In the genomic region with DNA sequence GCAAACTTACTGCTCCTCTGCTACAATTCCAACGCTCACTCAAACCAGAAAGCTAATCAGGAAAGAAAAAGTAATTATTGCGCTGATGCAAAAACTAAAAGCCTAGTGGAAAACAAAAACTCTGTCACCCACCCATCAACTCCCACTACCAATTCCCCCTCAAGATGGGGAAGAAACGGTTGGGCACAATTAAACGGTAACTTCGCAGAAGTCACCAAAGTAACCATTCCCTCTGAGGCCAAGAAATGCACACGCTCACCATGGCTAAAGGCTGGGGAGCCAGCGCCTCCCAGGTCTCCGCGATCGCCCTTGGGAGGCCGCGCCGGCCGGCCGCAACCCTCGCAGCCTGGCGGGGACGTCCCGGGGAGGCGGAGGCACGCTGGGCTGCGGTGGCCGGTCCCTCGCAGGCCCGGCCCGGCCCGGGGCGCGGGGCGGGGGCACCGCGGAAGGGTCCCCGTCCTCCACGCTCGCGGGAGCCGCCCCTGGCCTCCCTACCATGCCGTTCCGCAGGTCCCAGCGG, we compare ENCODE assay signal across 8 cellular contexts. TPM values are rescaled to one million over a fixed set of nuclear protein-coding genes. Genes with fewer than 3 reads are reported as not detected.
DNase-seq lines count a peak whose midpoint lies in the region; ATAC-seq and TF ChIP-seq lines count a peak whose summit lies in the region.

No MANE protein-coding gene starts in this region.

- intact Hi-C loops in activated CD4-positive, alpha-beta memory T cell treated with anti-CD3 and anti-CD28 coated beads for 36 hours (cut with micrococcal nuclease), result loop anchor here (1.0 to 10.0 kb wide), 5 partner anchors 46 to 598 kb away; a partner anchor contains a TSS

- peaks cover 12% of the 10 kb centered on the region for H3K4me1 ChIP-seq in CD8-positive, alpha-beta memory T cell (ENCODE audit: insufficient read depth, low read length)

- peak; percentile 35 for ATAC-seq in GM19397 (IDR thresholded peaks at IDR 0.05; ENCODE audit: unreplicated experiment)
- peak; percentile 35 for ATAC-seq in HG03520 (IDR thresholded peaks at IDR 0.05; ENCODE audit: unreplicated experiment)
- peak; percentile 29 for ATAC-seq in omental fat pad (ENCODE audit: low FRiP score)

- POLR2A ChIA-PET in CD8-positive, alpha-beta memory T cell (lab: Charles Lee), result interaction anchor here (0.5 to 1.4 kb wide), 5 partner anchors 31 to 679 kb away, joined by 3 to 5 read pairs (median 3); a partner anchor contains a TSS
- POLR2A ChIA-PET in activated CD4-positive, alpha-beta memory T cell treated with anti-CD3 and anti-CD28 coated beads for 36 hours (lab: Charles Lee), result interaction anchor here (0.9 kb wide), 1 partner anchor 47 kb away, joined by 3 read pairs; no protein-coding TSS in a partner anchor

- peaks cover 0 to 33% (median 3%) of the 10 kb centered on the region in 3 donors for H3K36me3 Mint-ChIP-seq in CD8-positive, alpha-beta memory T cell
- peaks cover 22% of the 10 kb centered on the region for H3K36me3 Mint-ChIP-seq in activated CD4-positive, alpha-beta memory T cell treated with anti-CD3 and anti-CD28 coated beads for 36 hours

- no peak for TF ChIP-seq CTCF in omental fat pad (IDR thresholded peaks at IDR 0.05)

- no peaks in the 10 kb centered on the region for H3K36me3 ChIP-seq in CD8-positive, alpha-beta memory T cell (ENCODE audit: insufficient read depth, low read length)

- DNase-seq in CD8-positive, alpha-beta memory T cell, result no peak
- no peak for DNase-seq in activated CD4-positive, alpha-beta memory T cell treated with anti-CD3 and anti-CD28 coated beads for 36 hours
- DNase-seq in globus pallidus (ENCODE audit: low spot score), result peak; percentile 61
- DNase-seq in omental fat pad (ENCODE audit: low spot score), result no peak
- DNase-seq in NCI-H774 (lab: John Stamatoyannopoulos, UW), result no peak
- no peak for DNase-seq in SIG-M5 (lab: John Stamatoyannopoulos, UW)

- H3K27ac ChIP-seq in CD8-positive, alpha-beta memory T cell (ENCODE audit: low read depth, low read length), result peak overlapping the region; percentile 97

- peak overlapping the region; percentile 84 to 100 (median 98) for H3K27ac Mint-ChIP-seq in CD8-positive, alpha-beta memory T cell
- H3K27ac Mint-ChIP-seq in activated CD4-positive, alpha-beta memory T cell treated with anti-CD3 and anti-CD28 coated beads for 36 hours, result peak overlapping the region; percentile 99

- no peaks in the 10 kb centered on the region for H3K9me3 ChIP-seq in CD8-positive, alpha-beta memory T cell (ENCODE audit: low read length)

- no peaks in the 10 kb centered on the region for H3K27me3 ChIP-seq in CD8-positive, alpha-beta memory T cell (ENCODE audit: insufficient read depth, low read length, poor library complexity, severe bottlenecking)

- CTCF ChIA-PET in CD8-positive, alpha-beta memory T cell (lab: Charles Lee), result interaction anchor here (0.5 to 1.0 kb wide), 2 partner anchors 30 to 162 kb away, joined by 3 read pairs; a partner anchor contains a TSS
- CTCF ChIA-PET in activated CD4-positive, alpha-beta memory T cell treated with anti-CD3 and anti-CD28 coated beads for 36 hours (lab: Charles Lee), result no interaction called here

- H3K4me3 Mint-ChIP-seq in CD8-positive, alpha-beta memory T cell, result peak overlapping the region; percentile 90 to 99 (median 97)
- peak overlapping the region; percentile 96 for H3K4me3 Mint-ChIP-seq in activated CD4-positive, alpha-beta memory T cell treated with anti-CD3 and anti-CD28 coated beads for 36 hours

- peaks cover 0 to 2% of the 10 kb centered on the region in 2 donors for H3K27me3 Mint-ChIP-seq in CD8-positive, alpha-beta memory T cell
- H3K27me3 Mint-ChIP-seq in activated CD4-positive, alpha-beta memory T cell treated with anti-CD3 and anti-CD28 coated beads for 36 hours, result no peaks in the 10 kb centered on the region

- H3K4me1 Mint-ChIP-seq in CD8-positive, alpha-beta memory T cell, result peaks cover 33 to 49% (median 37%) of the 10 kb centered on the region in 3 donors
- H3K4me1 Mint-ChIP-seq in activated CD4-positive, alpha-beta memory T cell treated with anti-CD3 and anti-CD28 coated beads for 36 hours (ENCODE audit: low read depth), result peaks cover 21% of the 10 kb centered on the region

- H3K4me3 ChIP-seq in CD8-positive, alpha-beta memory T cell (ENCODE audit: low read length), result peak overlapping the region; percentile 74

- no peaks in the 10 kb centered on the region for H3K9me3 Mint-ChIP-seq in CD8-positive, alpha-beta memory T cell
- H3K9me3 Mint-ChIP-seq in activated CD4-positive, alpha-beta memory T cell treated with anti-CD3 and anti-CD28 coated beads for 36 hours, result no peaks in the 10 kb centered on the region

RNA-seq across cellular contexts. Expression of a gene that starts 0.6 kb away (rescaled TPM):
- total RNA-seq in CD8-positive, alpha-beta memory T cell, result 100 to 1,000 TPM; 111 to 113 TPM
- polyA plus RNA-seq in CD8-positive, alpha-beta memory T cell, result 91.5 TPM
- 10 to 100 TPM; 75.7 to 79.2 TPM for total RNA-seq in activated CD4-positive, alpha-beta memory T cell treated with anti-CD3 and anti-CD28 coated beads for 36 hours
- 100 to 1,000 TPM in 3 of 4 donors, 10 to 100 TPM in 1; 95.9 to 157 (median 123) TPM for total RNA-seq in omental fat pad

RNA-seq across cellular contexts. Expression of a gene that starts 54.6 kb away (rescaled TPM):
- 10 to 100 TPM; 24.8 to 26.9 TPM for total RNA-seq in CD8-positive, alpha-beta memory T cell
- polyA plus RNA-seq in CD8-positive, alpha-beta memory T cell, result 14.8 TPM
- total RNA-seq in activated CD4-positive, alpha-beta memory T cell treated with anti-CD3 and anti-CD28 coated beads for 36 hours, result 10 to 100 TPM; 22.6 to 25.0 TPM
- 10 to 100 TPM; 15.4 to 28.7 (median 24.1) TPM for total RNA-seq in omental fat pad
